19 cellular contexts compared by ENCODE assay signal in genomic region chr20:45114465-45115385, GRCh38. TPM values are rescaled to one million over a fixed set of nuclear protein-coding genes. Genes with fewer than 3 reads are reported as not detected.
DNase-seq lines count a peak whose midpoint lies in the region; ATAC-seq and TF ChIP-seq lines count a peak whose summit lies in the region.
"Had no signal": no experiment of that assay in that cellular context is flagged by ENCODE, and none has a peak within 500 bp of the region (broad histone marks: within the 10 kb centered on the region; RNA-seq: fewer than 3 reads in every experiment).

Gene WFDC5, minus strand, starts transcription at chr20:45115174. Its CDS starts 91 bp downstream, at chr20:45115083.

- H3K27ac ChIP-seq in CD4-positive, CD25-positive, alpha-beta regulatory T cell (ENCODE audit: insufficient read depth, low read length, poor library complexity, severe bottlenecking) = no peak within 1 kb of the TSS
- H3K27ac ChIP-seq: breast epithelium, gastroesophageal sphincter, ovary had no signal

- ATAC-seq in CD4-positive, CD25-positive, alpha-beta regulatory T cell (ENCODE audit: low read depth in 2 of 2) = peak; percentile 54 to 57
- ATAC-seq in activated naive CD8-positive, alpha-beta T cell treated with anti-CD3 and anti-CD28 coated beads, Interleukin-2, amount 10 ng/mL, durations not matched to agents 7 days and 5 days (ENCODE audit: low read depth) = peak; percentile 74
- ATAC-seq in GM19395 (IDR thresholded peaks at IDR 0.05; ENCODE audit: unreplicated experiment) (no peak), GM18517 (IDR thresholded peaks at IDR 0.05; ENCODE audit: unreplicated experiment) (no peak), omental fat pad (ENCODE audit: low FRiP score) (no peak)
- ATAC-seq: gastroesophageal sphincter had no signal

- intact Hi-C loops in Calu3 (cut with micrococcal nuclease; ENCODE audit: unreplicated experiment) = no loop called here

- no peak within 1 kb of the TSS for H3K4me3 ChIP-seq in CD4-positive, CD25-positive, alpha-beta regulatory T cell (ENCODE audit: low read depth, low read length)
- H3K4me3 ChIP-seq: breast epithelium, gastroesophageal sphincter, ovary had no signal

- POLR2A ChIA-PET in activated naive CD8-positive, alpha-beta T cell treated with anti-CD3 and anti-CD28 coated beads, Interleukin-2, amount 10 ng/mL, durations not matched to agents 7 days and 5 days (lab: Charles Lee) = no interaction called here

- H3K27me3 ChIP-seq in CD4-positive, CD25-positive, alpha-beta regulatory T cell (ENCODE audit: control insufficient read depth, insufficient read depth, low read length) = peaks cover 5% of the 10 kb centered on the region
- H3K27me3 ChIP-seq: breast epithelium, ovary had no signal

- no peaks in the 10 kb centered on the region for H3K9me3 ChIP-seq in CD4-positive, CD25-positive, alpha-beta regulatory T cell (ENCODE audit: control insufficient read depth in 2 of 2, low read length in 2 of 2)
- H3K9me3 ChIP-seq: breast epithelium, gastroesophageal sphincter, ovary had no signal

- peaks cover 15% of the 10 kb centered on the region for H3K27me3 Mint-ChIP-seq in CD4-positive, CD25-positive, alpha-beta regulatory T cell
- H3K27me3 Mint-ChIP-seq in activated naive CD8-positive, alpha-beta T cell treated with anti-CD3 and anti-CD28 coated beads, Interleukin-2, amount 10 ng/mL, durations not matched to agents 7 days and 5 days = peaks cover 30% of the 10 kb centered on the region
- H3K27me3 Mint-ChIP-seq in Calu3 (ENCODE audit: unreplicated experiment) = peaks cover 39% of the 10 kb centered on the region

- peak in 1 of 3 donors; percentile 24 for DNase-seq in CD4-positive, CD25-positive, alpha-beta regulatory T cell
- DNase-seq in GM20000 (ENCODE audit: low spot score) (peak; percentile 17), mucosa of gallbladder (ENCODE audit: low spot score) (peak; percentile 8), Calu3 (no peak), omental fat pad (ENCODE audit: low spot score) (no peak)
- DNase-seq in activated naive CD8-positive, alpha-beta T cell treated with anti-CD3 and anti-CD28 coated beads, Interleukin-2, amount 10 ng/mL, durations not matched to agents 7 days and 5 days = no peak
- DNase-seq: activated CD4-positive, alpha-beta T cell treated with anti-CD3 and anti-CD28 coated beads, Interleukin-2, amount 50 U/mL, for 48 hours; activated naive CD4-positive, alpha-beta T cell treated with Interleukin-2 at 50 U/mL for 16 hours; effector CD8-positive, alpha-beta T cell; NCI-H2081 treated with DMSO at 0.1 percent for 48 hours; NCI-H774; ovary had no signal

- CTCF ChIA-PET in Calu3 (lab: Charles Lee) = interaction anchor here (1.1 to 3.3 kb wide), 3 partner anchors 10 to 115 kb away, joined by 3 to 16 read pairs (median 4); no protein-coding TSS in a partner anchor

- peak within 1 kb of the TSS in 1 of 3 donors; percentile 38 for H3K27ac Mint-ChIP-seq in CD4-positive, CD25-positive, alpha-beta regulatory T cell
- no peak within 1 kb of the TSS for H3K27ac Mint-ChIP-seq in activated naive CD8-positive, alpha-beta T cell treated with anti-CD3 and anti-CD28 coated beads, Interleukin-2, amount 10 ng/mL, durations not matched to agents 7 days and 5 days
- no peak within 1 kb of the TSS for H3K27ac Mint-ChIP-seq in Calu3 (ENCODE audit: unreplicated experiment)

- H3K9me3 Mint-ChIP-seq in CD4-positive, CD25-positive, alpha-beta regulatory T cell = peaks cover 0 to 2% (median 0%) of the 10 kb centered on the region in 7 donors
- H3K9me3 Mint-ChIP-seq in activated naive CD8-positive, alpha-beta T cell treated with anti-CD3 and anti-CD28 coated beads, Interleukin-2, amount 10 ng/mL, durations not matched to agents 7 days and 5 days = no peaks in the 10 kb centered on the region
- no peaks in the 10 kb centered on the region for H3K9me3 Mint-ChIP-seq in Calu3 (ENCODE audit: low read depth, unreplicated experiment)

- TF ChIP-seq CTCF in GM20000 (IDR thresholded peaks at IDR 0.05; ENCODE audit: extremely low read depth, missing control alignments) (no peak), Calu3 (IDR thresholded peaks at IDR 0.05; ENCODE audit: unreplicated experiment) (no peak), omental fat pad (IDR thresholded peaks at IDR 0.05) (no peak)

- no peaks in the 10 kb centered on the region for H3K36me3 ChIP-seq in CD4-positive, CD25-positive, alpha-beta regulatory T cell (ENCODE audit: control insufficient read depth, insufficient read depth, low read length)
- H3K36me3 ChIP-seq: breast epithelium, gastroesophageal sphincter, ovary had no signal

- peaks cover 0 to 9% (median 2%) of the 10 kb centered on the region in 4 donors for H3K4me1 Mint-ChIP-seq in CD4-positive, CD25-positive, alpha-beta regulatory T cell
- peaks cover 2% of the 10 kb centered on the region for H3K4me1 Mint-ChIP-seq in activated naive CD8-positive, alpha-beta T cell treated with anti-CD3 and anti-CD28 coated beads, Interleukin-2, amount 10 ng/mL, durations not matched to agents 7 days and 5 days
- no peaks in the 10 kb centered on the region for H3K4me1 Mint-ChIP-seq in Calu3 (ENCODE audit: low read depth, unreplicated experiment)

- peak within 1 kb of the TSS in 1 of 4 donors; percentile 80 for H3K4me3 Mint-ChIP-seq in CD4-positive, CD25-positive, alpha-beta regulatory T cell
- H3K4me3 Mint-ChIP-seq in activated naive CD8-positive, alpha-beta T cell treated with anti-CD3 and anti-CD28 coated beads, Interleukin-2, amount 10 ng/mL, durations not matched to agents 7 days and 5 days = no peak within 1 kb of the TSS
- H3K4me3 Mint-ChIP-seq in Calu3 (ENCODE audit: low read depth, unreplicated experiment) = no peak within 1 kb of the TSS

- BruUV-seq in Calu3 (replicated peaks; lab: Mats Ljungman, UMichigan) = no TSS peak

- H3K36me3 Mint-ChIP-seq in CD4-positive, CD25-positive, alpha-beta regulatory T cell = no peaks in the 10 kb centered on the region
- H3K36me3 Mint-ChIP-seq in activated naive CD8-positive, alpha-beta T cell treated with anti-CD3 and anti-CD28 coated beads, Interleukin-2, amount 10 ng/mL, durations not matched to agents 7 days and 5 days = no peaks in the 10 kb centered on the region
- no peaks in the 10 kb centered on the region for H3K36me3 Mint-ChIP-seq in Calu3 (ENCODE audit: insufficient read depth, unreplicated experiment)

- no peaks in the 10 kb centered on the region for H3K4me1 ChIP-seq in CD4-positive, CD25-positive, alpha-beta regulatory T cell (ENCODE audit: control insufficient read depth, insufficient read depth, low read length, poor library complexity, severe bottlenecking)
- H3K4me1 ChIP-seq: breast epithelium, gastroesophageal sphincter had no signal

RNA-seq across cellular contexts. Expression of gene WFDC5, which starts in this region (rescaled TPM):
- not detected for total RNA-seq in CD4-positive, CD25-positive, alpha-beta regulatory T cell
- not detected for polyA plus RNA-seq in CD4-positive, CD25-positive, alpha-beta regulatory T cell
- not detected for total RNA-seq in activated naive CD8-positive, alpha-beta T cell treated with anti-CD3 and anti-CD28 coated beads, Interleukin-2, amount 10 ng/mL, durations not matched to agents 7 days and 5 days
- total RNA-seq in mucosa of gallbladder (not detected), Calu3 (2022) (not detected in 2 replicates), omental fat pad (not detected)
- total RNA-seq: breast epithelium, gastroesophageal sphincter, lung microvascular endothelial cell, ovary, RPMI7951, temporal lobe had no signal
- polyA plus RNA-seq: ovary had no signal

Comparison
In these comparisons a context has a peak if more than half of its experiments do, and no peak if none do; other contexts are left out.
1. Peak in ATAC-seq in CD4-positive, CD25-positive, alpha-beta regulatory T cell; RNA of the gene not detected or under 1 TPM.
2. Peak in ATAC-seq in activated naive CD8-positive, alpha-beta T cell treated with anti-CD3 and anti-CD28 coated beads, Interleukin-2, amount 10 ng/mL, durations not matched to agents 7 days and 5 days; RNA of the gene not detected or under 1 TPM.
3. Peak in DNase-seq in mucosa of gallbladder; RNA of the gene not detected or under 1 TPM.